In genomic region chr12:31726575-31726974, GRCh38 we compare ENCODE assay signal across 23 cellular contexts. TPM values are rescaled to one million over a fixed set of nuclear protein-coding genes. Genes with fewer than 3 reads are reported as not detected.
DNase-seq lines count a peak whose midpoint lies in the region; ATAC-seq and TF ChIP-seq lines count a peak whose summit lies in the region.
"Had no signal": no experiment of that assay in that cellular context is flagged by ENCODE, and none has a peak within 500 bp of the region (broad histone marks: within the 10 kb centered on the region; RNA-seq: fewer than 3 reads in every experiment).

No MANE protein-coding gene starts in this region.

- ATAC-seq in Right ventricle myocardium superior (ENCODE audit: poor library complexity) (no peak), mucosa of descending colon (no peak)
- ATAC-seq: activated naive CD4-positive, alpha-beta T cell treated with anti-CD3 and anti-CD28 coated beads, Interleukin-2, amount 50 U/mL, for 72 hours; gastroesophageal sphincter had no signal

- no peaks in the 10 kb centered on the region for H3K27me3 ChIP-seq in left ventricle myocardium inferior (ENCODE audit: low read depth)
- H3K27me3 ChIP-seq: breast epithelium, gastroesophageal sphincter, right atrium auricular region, transverse colon had no signal

- intact Hi-C loops in left ventricle myocardium inferior (cut with micrococcal nuclease): no loop called here
- intact Hi-C loops in Right ventricle myocardium superior (cut with DNase I): loop anchor here (10.0 kb wide), 1 partner anchor 238 kb away; no protein-coding TSS in a partner anchor
- intact Hi-C loops in mucosa of descending colon (cut with DNase I, micrococcal nuclease): no loop called here

- peaks cover 61% of the 10 kb centered on the region for H3K4me1 ChIP-seq in left ventricle myocardium inferior
- peaks cover 3% of the 10 kb centered on the region for H3K4me1 ChIP-seq in mucosa of descending colon (ENCODE audit: low read depth)
- H3K4me1 ChIP-seq: breast epithelium had no signal

- TF ChIP-seq CTCF in left ventricle myocardium inferior (IDR thresholded peaks at IDR 0.05; ENCODE audit: borderline replicate concordance) (no peak), fibroblast of villous mesenchyme (IDR thresholded peaks at IDR 0.05; ENCODE audit: insufficient read depth, low read depth, low read length) (no peak), mucosa of descending colon (IDR thresholded peaks at IDR 0.05) (no peak)

- H3K27ac ChIP-seq in left ventricle myocardium inferior (replicated peaks): peak overlapping the region; percentile 99
- H3K27ac ChIP-seq: gastroesophageal sphincter, HL-60, SK-N-MC, transverse colon had no signal

- peaks cover 2% of the 10 kb centered on the region for H3K36me3 ChIP-seq in left ventricle myocardium inferior
- H3K36me3 ChIP-seq in mucosa of descending colon (ENCODE audit: low read depth): no peaks in the 10 kb centered on the region
- H3K36me3 ChIP-seq: breast epithelium, gastroesophageal sphincter, HAP-1, right atrium auricular region, transverse colon had no signal

- DNase-seq in left ventricle myocardium inferior (no peak), Right ventricle myocardium superior (no peak), NCI-H82 (lab: John Stamatoyannopoulos, UW) (peak; percentile 66), fibroblast of villous mesenchyme (ENCODE audit: low read depth) (peak; percentile 58), SW 1271 (lab: John Stamatoyannopoulos, UW) (no peak), middle frontal gyrus (ENCODE audit: extremely low spot score, low spot score) (no peak), mucosa of descending colon (no peak)
- DNase-seq: activated CD4-positive, CD25-positive, alpha-beta regulatory T cell treated with anti-CD3 and anti-CD28 coated beads, Interleukin-2, amount 50 U/mL, for 72 hours; anterior cingulate cortex; COR-L47; NCI-H146; NCI-H345; NCI-H748 treated with DMSO at 0.1 percent for 48 hours; OCI-M1; T-helper 2 cell; transverse colon had no signal

- H3K4me3 ChIP-seq in left ventricle myocardium inferior (no peak overlapping the region), fibroblast of villous mesenchyme (ENCODE audit: low read depth, low read length) (no peak overlapping the region), mucosa of descending colon (no peak overlapping the region)
- H3K4me3 ChIP-seq: breast epithelium, gastroesophageal sphincter, HAP-1, right atrium auricular region, SK-N-MC, transverse colon had no signal

- peaks cover 22% of the 10 kb centered on the region for H3K9me3 ChIP-seq in left ventricle myocardium inferior (replicated peaks)
- no peaks in the 10 kb centered on the region for H3K9me3 ChIP-seq in mucosa of descending colon
- H3K9me3 ChIP-seq: breast epithelium, gastroesophageal sphincter, transverse colon had no signal

RNA-seq across cellular contexts. Expression of gene AMN1, which starts 2.2 kb away (rescaled TPM):
- total RNA-seq in left ventricle myocardium inferior (13.9 TPM), Right ventricle myocardium superior (9.7 TPM), fibroblast of villous mesenchyme (6.8 and 7.3 TPM in 2 replicates), mucosa of descending colon (1 to 10 TPM; 3.1 to 7.3 (median 3.2) TPM)

Comparison
In these comparisons a context has a peak if more than half of its experiments do, and no peak if none do; other contexts are left out.
1. DNase-seq: peak in NCI-H82 (single experiment) and fibroblast of villous mesenchyme (single experiment); none in left ventricle myocardium inferior (single experiment), Right ventricle myocardium superior (single experiment), SW 1271 (0 of 2), middle frontal gyrus (single experiment) and mucosa of descending colon (0 of 3).